ENCODE assay signal across 9 cellular contexts in genomic region chr19:14472202-14472961, GRCh38. TPM values are rescaled to one million over a fixed set of nuclear protein-coding genes. Genes with fewer than 3 reads are reported as not detected.
DNase-seq lines count a peak whose midpoint lies in the region; ATAC-seq and TF ChIP-seq lines count a peak whose summit lies in the region.
"Had no signal": no experiment of that assay in that cellular context is flagged by ENCODE, and none has a peak within 500 bp of the region (broad histone marks: within the 10 kb centered on the region; RNA-seq: fewer than 3 reads in every experiment).

No MANE protein-coding gene starts in this region.

- H3K4me3 ChIP-seq in GM23248 (no peak overlapping the region), stomach smooth muscle (ENCODE audit: low read length in 2 of 2) (peak overlapping the region; percentile 11 to 47)

- no peak overlapping the region for H3K27ac Mint-ChIP-seq in neural crest cell (ENCODE audit: unreplicated experiment)

- peak; percentile 99 for TF ChIP-seq CTCF in neural crest cell (conservative IDR thresholded peaks at IDR 0.05)

- H3K4me2 ChIP-seq in GM23248 (ENCODE audit: unreplicated experiment): peak overlapping the region; percentile 32

- no peaks in the 10 kb centered on the region for H3K79me2 ChIP-seq in GM23248 (ENCODE audit: insufficient read depth)

- in situ Hi-C loops in ACHN (cut with HindIII; ENCODE audit: low pct_ligation_motif_present, low pct_unique_long_range_greater_than_20kb, low sequenced_read_pairs) (no loop called here), GM23248 (cut with MboI) (no loop called here)

- H3K27ac ChIP-seq in GM23248: no peak overlapping the region
- H3K27ac ChIP-seq in stomach smooth muscle (ENCODE audit: low read length): no peak overlapping the region

- DNase-seq in ACHN: peak; percentile 48
- DNase-seq in GM23248: peak; percentile 78
- peak; percentile 33 for DNase-seq in NOMO-1 treated with DMSO at 0.1 percent for 48 hours (lab: John Stamatoyannopoulos, UW; ENCODE audit: unreplicated experiment)
- DNase-seq in activated T-cell treated with anti-CD3 and anti-CD28 coated beads, Interleukin-2, amount 50 U/mL, for 1 hour: peak; percentile 91
- DNase-seq in fibroblast of gingiva (ENCODE audit: low read depth): peak; percentile 32
- peak; percentile 95 for DNase-seq in neural crest cell (ENCODE audit: low read depth, low spot score)

- no peak overlapping the region for H3K9ac ChIP-seq in GM23248
- no peak overlapping the region for H3K9ac ChIP-seq in stomach smooth muscle (ENCODE audit: low read length in 2 of 2)

- peaks cover 2% of the 10 kb centered on the region for H3K36me3 Mint-ChIP-seq in neural crest cell (ENCODE audit: low read depth)

- no peaks in the 10 kb centered on the region for H3K9me3 ChIP-seq in GM23248 (ENCODE audit: low read depth)
- H3K9me3 ChIP-seq in stomach smooth muscle (ENCODE audit: control insufficient read depth in 2 of 2, low read length in 2 of 2): no peaks in the 10 kb centered on the region

- no peaks in the 10 kb centered on the region for H4K20me1 ChIP-seq in GM23248 (ENCODE audit: insufficient read depth)

- H3K4me3 Mint-ChIP-seq in neural crest cell: no peak overlapping the region

- H3K4me1 Mint-ChIP-seq in neural crest cell: peaks cover 16% of the 10 kb centered on the region

- no peak for ATAC-seq in GM19328 (IDR thresholded peaks at IDR 0.05; ENCODE audit: unreplicated experiment)

- H3K4me1 ChIP-seq in GM23248 (ENCODE audit: insufficient read depth) (peaks cover 9% of the 10 kb centered on the region), stomach smooth muscle (ENCODE audit: control insufficient read depth, insufficient read depth, low read length) (peaks cover 32% of the 10 kb centered on the region)

- no peaks in the 10 kb centered on the region for H3K9me3 Mint-ChIP-seq in neural crest cell

- no peaks in the 10 kb centered on the region for H3K9me2 ChIP-seq in GM23248 (ENCODE audit: insufficient read depth)

- WGBS in GM23248 (ENCODE audit: low coverage in 1 of 2, low lambda C conversion rate in 2 of 2, missing lambda C conversion rate in 2 of 2), 2 experiments: 4% methylated on average over 57 to 63 of the region's 66 CpGs

- no peaks in the 10 kb centered on the region for H3K27me3 ChIP-seq in GM23248 (replicated peaks; ENCODE audit: insufficient read depth)
- peaks cover 13 to 34% of the 10 kb centered on the region in 2 donors for H3K27me3 ChIP-seq in stomach smooth muscle (ENCODE audit: control insufficient read depth in 1 of 2, insufficient read depth in 2 of 2, low read length in 2 of 2)

- peaks cover under 1% of the 10 kb centered on the region; the same call in 1 of the 2 replicates for H3F3A ChIP-seq in GM23248 (ENCODE audit: insufficient read depth)

- no peak overlapping the region for H2AFZ ChIP-seq in GM23248

- no peaks in the 10 kb centered on the region for H3K36me3 ChIP-seq in GM23248 (ENCODE audit: low read depth)
- H3K36me3 ChIP-seq in stomach smooth muscle (ENCODE audit: control insufficient read depth in 2 of 2, insufficient read depth in 2 of 2, low read length in 2 of 2): peaks cover 18 to 27% of the 10 kb centered on the region in 2 donors

- peaks cover 9% of the 10 kb centered on the region for H3K27me3 Mint-ChIP-seq in neural crest cell (ENCODE audit: low read depth)

RNA-seq across cellular contexts. Expression of gene PTGER1, which starts 2.8 kb away (rescaled TPM):
- 0.22 and 2.5 TPM in 2 replicates for total RNA-seq in GM23248 (2014; rRNA removed; shearing (Covaris generic))
- polyA plus RNA-seq in GM23248 (2016; fragmentation: Nextera tagmentation; extraction: Ambion mirVana): 0.79 and 0.80 TPM in 2 replicates
- 0.27 and 0.40 TPM in 2 replicates for total RNA-seq in neural crest cell
- total RNA-seq: temporal lobe had no signal

RNA-seq across cellular contexts. Expression of gene GIPC1, which starts 23.5 kb away (rescaled TPM):
- 143 and 173 TPM in 2 replicates for total RNA-seq in GM23248 (2014; rRNA removed; shearing (Covaris generic))
- 106 and 112 TPM in 2 replicates for polyA plus RNA-seq in GM23248 (2016; fragmentation: Nextera tagmentation; extraction: Ambion mirVana)
- 72.5 and 73.0 TPM in 2 replicates for total RNA-seq in neural crest cell

RNA-seq across cellular contexts. Expression of gene PKN1, which starts 39.3 kb away (rescaled TPM):
- 128 and 139 TPM in 2 replicates for total RNA-seq in GM23248 (2014; rRNA removed; shearing (Covaris generic))
- polyA plus RNA-seq in GM23248 (2016; fragmentation: Nextera tagmentation; extraction: Ambion mirVana): 47.2 and 56.4 TPM in 2 replicates
- total RNA-seq in neural crest cell: 118 and 126 TPM in 2 replicates

RNA-seq across cellular contexts. Expression of gene DNAJB1, which starts 45.8 kb away (rescaled TPM):
- total RNA-seq in GM23248 (2014; rRNA removed; shearing (Covaris generic)): 82.5 and 101 TPM in 2 replicates
- polyA plus RNA-seq in GM23248 (2016; fragmentation: Nextera tagmentation; extraction: Ambion mirVana): 124 and 127 TPM in 2 replicates
- 89.4 and 94.2 TPM in 2 replicates for total RNA-seq in neural crest cell

RNA-seq across cellular contexts. Expression of gene DDX39A, which starts 53.2 kb away (rescaled TPM):
- 47.2 and 55.9 TPM in 2 replicates for total RNA-seq in GM23248 (2014; rRNA removed; shearing (Covaris generic))
- polyA plus RNA-seq in GM23248 (2016; fragmentation: Nextera tagmentation; extraction: Ambion mirVana): 57.7 and 58.7 TPM in 2 replicates
- 131 and 132 TPM in 2 replicates for total RNA-seq in neural crest cell

Comparison
In these comparisons a context has a peak if more than half of its experiments do, and no peak if none do; other contexts are left out.
1. DNase-seq: peak in every context shown above with its lines; median percentile 95 in neural crest cell; 91 in activated T-cell treated with anti-CD3 and anti-CD28 coated beads, Interleukin-2, amount 50 U/mL, for 1 hour; 78 in GM23248; 48 in ACHN; 33 in NOMO-1 treated with DMSO at 0.1 percent for 48 hours; 32 in fibroblast of gingiva.